In genomic region chr15:43799209-43799944, GRCh38 we compare ENCODE assay signal across 8 cellular contexts. TPM values are rescaled to one million over a fixed set of nuclear protein-coding genes. Genes with fewer than 3 reads are reported as not detected.
DNase-seq lines count a peak whose midpoint lies in the region; ATAC-seq, FAIRE-seq and TF ChIP-seq lines count a peak whose summit lies in the region.

No MANE protein-coding gene starts in this region.

- H3K9me3 ChIP-seq in kidney (ENCODE audit: control insufficient read depth in 1 of 2, low read length in 2 of 2), result no peaks in the 10 kb centered on the region
- H3K9me3 ChIP-seq in transverse colon, result no peaks in the 10 kb centered on the region
- no peaks in the 10 kb centered on the region for H3K9me3 ChIP-seq in PC-9 (ENCODE audit: insufficient read depth, low read depth)

- TF ChIP-seq POLR2A in transverse colon (IDR thresholded peaks at IDR 0.05), result peak; percentile 10

- intact Hi-C loops in kidney (cut with DNase I), result no loop called here
- intact Hi-C loops in transverse colon (cut with DNase I; ENCODE audit: low total_unique reads), result no loop called here
- intact Hi-C loops in PC-9 (cut with micrococcal nuclease; ENCODE audit: unreplicated experiment), result no loop called here

- POLR2A ChIA-PET in T-cell (lab: Charles Lee), result no interaction called here
- POLR2A ChIA-PET in PC-9 (lab: Charles Lee; ENCODE audit: unreplicated experiment), result no interaction called here

- no peaks in the 10 kb centered on the region for H3K9me3 Mint-ChIP-seq in activated T-cell treated with anti-CD3 and anti-CD28 coated beads, Interleukin-2, amount 50 U/mL, for 72 hours
- no peaks in the 10 kb centered on the region for H3K9me3 Mint-ChIP-seq in T-cell

- H3K4me3 Mint-ChIP-seq in activated T-cell treated with anti-CD3 and anti-CD28 coated beads, Interleukin-2, amount 50 U/mL, for 72 hours, result peak overlapping the region; percentile 20 to 91
- H3K4me3 Mint-ChIP-seq in T-cell, result peak overlapping the region in 2 of 3 donors; percentile 9 to 97

- no peak overlapping the region for H3K27ac Mint-ChIP-seq in activated T-cell treated with anti-CD3 and anti-CD28 coated beads, Interleukin-2, amount 50 U/mL, for 72 hours
- H3K27ac Mint-ChIP-seq in T-cell, result peak overlapping the region; percentile 98

- H4K20me1 ChIP-seq in PC-9 (ENCODE audit: insufficient read depth), result no peaks in the 10 kb centered on the region

- no peak for ATAC-seq in activated T-cell treated with anti-CD3 and anti-CD28 coated beads, Interleukin-2, amount 50 U/mL, for 72 hours (replicated peaks in 1 of 2)
- no peak for ATAC-seq in T-cell (replicated peaks in 1 of 4)
- no peak for ATAC-seq in HG03039 (IDR thresholded peaks at IDR 0.05; ENCODE audit: unreplicated experiment)
- no peak for ATAC-seq in HG02973 (IDR thresholded peaks at IDR 0.05; ENCODE audit: unreplicated experiment)

- 74% methylated on average over 10 to 16 of the region's 16 CpGs for WGBS in transverse colon (ENCODE audit: low coverage in 1 of 2), 2 donors

- H3K4me1 ChIP-seq in kidney (ENCODE audit: control insufficient read depth in 1 of 2, insufficient read depth in 1 of 2, low read depth in 1 of 2, low read length in 2 of 2), result peaks cover 26 to 32% of the 10 kb centered on the region in 2 donors
- peaks cover 38 to 68% (median 46%) of the 10 kb centered on the region in 4 donors for H3K4me1 ChIP-seq in transverse colon
- peaks cover 14% of the 10 kb centered on the region for H3K4me1 ChIP-seq in PC-9 (replicated peaks; ENCODE audit: insufficient read depth)

- TF ChIP-seq EP300 in transverse colon (IDR thresholded peaks at IDR 0.05; ENCODE audit: low read depth), result no peak

- H3K4me3 ChIP-seq in kidney (ENCODE audit: low read length in 2 of 2) (no peak overlapping the region), transverse colon (peak overlapping the region in 1 of 4 donors; percentile 88), PC-9 (no peak overlapping the region)

- peaks cover 28% of the 10 kb centered on the region for H3K79me2 ChIP-seq in PC-9 (ENCODE audit: low read depth)

- peaks cover 57% of the 10 kb centered on the region for H3K4me1 Mint-ChIP-seq in activated T-cell treated with anti-CD3 and anti-CD28 coated beads, Interleukin-2, amount 50 U/mL, for 72 hours (ENCODE audit: low read depth)
- peaks cover 60 to 66% (median 64%) of the 10 kb centered on the region in 3 donors for H3K4me1 Mint-ChIP-seq in T-cell

- BruUV-seq in PC-9 (replicated peaks; lab: Mats Ljungman, UMichigan), result no TSS peak

- no peak overlapping the region for H2AFZ ChIP-seq in PC-9

- TF ChIP-seq CTCF in kidney (IDR thresholded peaks at IDR 0.05; ENCODE audit: borderline replicate concordance, extremely low read depth, insufficient read depth) (no peak), transverse colon (IDR thresholded peaks at IDR 0.05) (peak in 1 of 5 experiments; percentile 9), PC-9 (conservative IDR thresholded peaks at IDR 0.05) (no peak)

- in situ Hi-C loops in transverse colon (cut with MboI; ENCODE audit: low pct_ligation_motif_present in 1 of 4, low pct_unique_long_range_greater_than_20kb in 1 of 4, low sequenced_read_pairs in 3 of 4), result loop anchor here in 1 of 4 donors (25.0 kb wide), 1 partner anchor 312 kb away; the partner anchor contains the start of gene TP53BP1

- no peaks in the 10 kb centered on the region for H3K9me2 ChIP-seq in PC-9 (ENCODE audit: insufficient read depth)

- H3K36me3 Mint-ChIP-seq in activated T-cell treated with anti-CD3 and anti-CD28 coated beads, Interleukin-2, amount 50 U/mL, for 72 hours (ENCODE audit: insufficient read depth in 2 of 2), result peaks cover 12 to 42% of the 10 kb centered on the region in 2 donors
- peaks cover 51% of the 10 kb centered on the region for H3K36me3 Mint-ChIP-seq in T-cell

- H3K9ac ChIP-seq in kidney (ENCODE audit: low read length in 2 of 2), result peak overlapping the region in 1 of 2 donors; percentile 85

- peaks cover 32% of the 10 kb centered on the region; the same call in 1 of the 2 replicates for H3F3A ChIP-seq in PC-9 (ENCODE audit: insufficient read depth, low read depth)

- CTCF ChIA-PET in T-cell (lab: Charles Lee), result interaction anchor here in 1 of 2 donors (0.6 kb wide), 1 partner anchor 9 kb away, joined by 5 read pairs; no protein-coding TSS in a partner anchor
- CTCF ChIA-PET in PC-9 (lab: Charles Lee), result no interaction called here

- H3K27me3 ChIP-seq in transverse colon, result no peaks in the 10 kb centered on the region
- no peaks in the 10 kb centered on the region for H3K27me3 ChIP-seq in PC-9 (ENCODE audit: insufficient read depth, low read depth)

- no peaks in the 10 kb centered on the region for H3K27me3 Mint-ChIP-seq in activated T-cell treated with anti-CD3 and anti-CD28 coated beads, Interleukin-2, amount 50 U/mL, for 72 hours (ENCODE audit: low read depth)
- H3K27me3 Mint-ChIP-seq in T-cell, result no peaks in the 10 kb centered on the region

- no peak overlapping the region for H3K4me2 ChIP-seq in PC-9

- H3K36me3 ChIP-seq in kidney (ENCODE audit: control insufficient read depth in 1 of 2, insufficient read depth in 2 of 2, low read length in 2 of 2) (peaks cover 21 to 24% of the 10 kb centered on the region in 2 donors), transverse colon (peaks cover 0 to 17% (median 2%) of the 10 kb centered on the region in 4 donors), PC-9 (ENCODE audit: low read depth) (peaks cover 10% of the 10 kb centered on the region)

- H3K27ac ChIP-seq in kidney (ENCODE audit: low read depth in 2 of 2, low read length in 2 of 2) (peak overlapping the region; percentile 98 to 100), transverse colon (peak overlapping the region; percentile 89 to 93 (median 92)), PC-9 (no peak overlapping the region)

- FAIRE-seq in kidney (lab: Jason Lieb, UNC), result no peak

- DNase-seq in activated T-cell treated with anti-CD3 and anti-CD28 coated beads, Interleukin-2, amount 50 U/mL, for 72 hours, result no peak
- DNase-seq in activated T-cell treated with anti-CD3 and anti-CD28 coated beads, Interleukin-2, amount 50 U/mL, for 48 hours, result no peak
- DNase-seq in T-cell (no peak), kidney (no peak), transverse colon (peak; percentile 32), PC-9 (no peak)

RNA-seq across cellular contexts. Expression of gene SERINC4, which starts 0.6 kb away (rescaled TPM):
- under 1 TPM; 0.14 to 0.23 TPM for total RNA-seq in activated T-cell treated with anti-CD3 and anti-CD28 coated beads, Interleukin-2, amount 50 U/mL, for 72 hours
- total RNA-seq in T-cell, result under 1 TPM in 3 of 5 donors, not detected in 2; 0.20 to 0.32 (median 0.26) TPM
- total RNA-seq in kidney, result 0.13 TPM
- polyA plus RNA-seq in kidney (ENCODE audit: insufficient read depth, low read depth, low replicate concordance), result 0.47 TPM
- not detected for total RNA-seq in transverse colon
- 0.46 TPM in 1 of 2 replicates, not detected in the other for total RNA-seq in PC-9 (2021)

RNA-seq across cellular contexts. Expression of gene HYPK, which starts 1.0 kb away (rescaled TPM):
- 10 to 100 TPM; 10.3 to 15.2 TPM for total RNA-seq in activated T-cell treated with anti-CD3 and anti-CD28 coated beads, Interleukin-2, amount 50 U/mL, for 72 hours
- total RNA-seq in T-cell (10 to 100 TPM; 19.2 to 23.6 (median 21.8) TPM), kidney (10.2 TPM), transverse colon (10 to 100 TPM; 10.6 to 41.1 (median 27.5) TPM), PC-9 (2021) (10.1 and 14.4 TPM in 2 replicates)
- polyA plus RNA-seq in kidney (ENCODE audit: insufficient read depth, low read depth, low replicate concordance), result 7.7 TPM

RNA-seq across cellular contexts. Expression of gene SERF2, which starts 7.3 kb away (rescaled TPM):
- 100 to 1,000 TPM; 445 to 520 TPM for total RNA-seq in activated T-cell treated with anti-CD3 and anti-CD28 coated beads, Interleukin-2, amount 50 U/mL, for 72 hours
- total RNA-seq in T-cell (100 to 1,000 TPM; 397 to 586 (median 532) TPM), kidney (788 TPM), transverse colon (1,000 to 10,000 TPM in 1 of 4 donors, 100 to 1,000 TPM in 3; 663 to 1,001 (median 825) TPM), PC-9 (2021) (612 and 779 TPM in 2 replicates)
- 2,452 TPM for polyA plus RNA-seq in kidney (ENCODE audit: insufficient read depth, low read depth, low replicate concordance)

RNA-seq across cellular contexts. Expression of gene ELL3, which starts 22.6 kb away (rescaled TPM):
- total RNA-seq in activated T-cell treated with anti-CD3 and anti-CD28 coated beads, Interleukin-2, amount 50 U/mL, for 72 hours, result 1 to 10 TPM; 2.2 to 4.3 TPM
- total RNA-seq in T-cell (1 to 10 TPM in 4 of 5 donors, under 1 TPM in 1; 0.80 to 6.5 (median 2.2) TPM), kidney (2.5 TPM), transverse colon (10 to 100 TPM in 3 of 4 donors, 1 to 10 TPM in 1; 4.4 to 59.4 (median 32.6) TPM), PC-9 (2021) (6.1 and 7.0 TPM in 2 replicates)
- 2.7 TPM for polyA plus RNA-seq in kidney (ENCODE audit: insufficient read depth, low read depth, low replicate concordance)

RNA-seq across cellular contexts. Expression of gene MFAP1, which starts 25.1 kb away (rescaled TPM):
- total RNA-seq in activated T-cell treated with anti-CD3 and anti-CD28 coated beads, Interleukin-2, amount 50 U/mL, for 72 hours, result 10 to 100 TPM; 34.1 to 34.5 TPM
- total RNA-seq in T-cell, result 10 to 100 TPM in 4 of 5 donors, 1 to 10 TPM in 1; 9.6 to 22.1 (median 21.0) TPM
- total RNA-seq in kidney, result 25.3 TPM
- polyA plus RNA-seq in kidney (ENCODE audit: insufficient read depth, low read depth, low replicate concordance), result 28.1 TPM
- 10 to 100 TPM in 3 of 4 donors, 1 to 10 TPM in 1; 9.8 to 32.9 (median 16.3) TPM for total RNA-seq in transverse colon
- 22.3 and 26.3 TPM in 2 replicates for total RNA-seq in PC-9 (2021)
